12 cellular contexts compared by ENCODE assay signal in the genomic region with DNA sequence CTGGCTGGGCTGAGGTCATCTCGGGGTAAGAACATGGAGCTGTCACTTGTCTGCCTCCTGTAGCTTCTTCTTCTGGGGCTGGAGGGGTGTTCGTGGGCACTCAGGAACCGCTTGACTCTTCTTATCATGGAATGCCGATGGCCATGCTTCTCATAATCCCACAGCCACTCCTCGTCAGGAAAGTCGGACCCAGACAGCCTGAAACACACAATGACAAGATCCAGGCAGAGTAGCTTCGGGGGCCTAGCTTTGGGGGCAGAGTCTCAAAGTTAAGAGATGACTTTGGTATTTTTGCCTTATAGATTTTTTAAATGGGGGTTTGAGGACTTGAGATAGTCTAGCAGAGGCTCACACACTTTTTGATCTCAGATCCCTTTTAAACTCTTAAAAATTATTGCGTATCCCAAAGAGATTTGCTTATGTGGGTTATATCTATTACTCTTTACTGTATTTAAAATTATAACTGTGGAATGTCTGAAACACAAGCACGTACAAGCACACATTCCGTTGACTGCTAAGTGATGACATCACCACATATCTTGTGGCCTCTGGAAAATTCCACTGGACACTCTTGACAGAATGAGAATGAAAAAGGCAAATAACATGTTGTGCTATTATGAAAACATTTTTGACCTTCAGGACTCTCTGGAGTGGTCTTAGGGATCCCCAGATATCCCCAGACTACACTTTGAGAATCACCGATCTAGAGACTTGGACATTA. TPM values are rescaled to one million over a fixed set of nuclear protein-coding genes. Genes with fewer than 3 reads are reported as not detected.
DNase-seq lines count a peak whose midpoint lies in the region; ATAC-seq and TF ChIP-seq lines count a peak whose summit lies in the region.
"Had no signal": no experiment of that assay in that cellular context is flagged by ENCODE, and none has a peak within 500 bp of the region (broad histone marks: within the 10 kb centered on the region; RNA-seq: fewer than 3 reads in every experiment).

No MANE protein-coding gene starts in this region.

- DNase-seq in Caco-2 (peak; percentile 30 to 56), RWPE1 (ENCODE audit: low spot score) (peak; percentile 72), fibroblast of lung (ENCODE audit: low read depth in 2 of 2) (peak; percentile 77 to 95), non-pigmented ciliary epithelial cell (ENCODE audit: low read depth) (peak; percentile 88), cerebellum (ENCODE audit: low spot score) (no peak)
- no peak for DNase-seq in CD4-positive, alpha-beta memory T cell
- DNase-seq: activated CD8-positive, alpha-beta memory T cell treated with anti-CD3 and anti-CD28 coated beads, Interleukin-2, amount 10 ng/mL, durations not matched to agents 7 days and 5 days; colonic mucosa had no signal

- H3K4me2 ChIP-seq in fibroblast of lung (ENCODE audit: extremely low read depth, insufficient read depth, low read length): peak overlapping the region; percentile 69

- H3K27me3 Mint-ChIP-seq in Caco-2 (ENCODE audit: insufficient read depth, unreplicated experiment): no peaks in the 10 kb centered on the region
- peaks cover 6 to 12% of the 10 kb centered on the region in 2 donors for H3K27me3 Mint-ChIP-seq in CD4-positive, alpha-beta memory T cell

- no peaks in the 10 kb centered on the region for H3K79me2 ChIP-seq in fibroblast of lung (ENCODE audit: control insufficient read depth, insufficient read depth, low read length)

- H3K4me3 ChIP-seq in Caco-2 (ENCODE audit: low read depth, low read length) (no peak overlapping the region), fibroblast of lung (replicated peaks in 1 of 4; ENCODE audit: control extremely low read depth in 1 of 4, insufficient read depth in 1 of 4, low read depth in 3 of 4, low read length in 4 of 4) (no peak overlapping the region)
- H3K4me3 ChIP-seq in CD4-positive, alpha-beta memory T cell (ENCODE audit: low read length in 2 of 2): no peak overlapping the region
- H3K4me3 ChIP-seq: colonic mucosa, SK-N-MC had no signal

- H3K4me3 Mint-ChIP-seq in Caco-2 (ENCODE audit: unreplicated experiment): no peak overlapping the region
- no peak overlapping the region for H3K4me3 Mint-ChIP-seq in CD4-positive, alpha-beta memory T cell
- H3K4me3 Mint-ChIP-seq: activated CD8-positive, alpha-beta memory T cell treated with anti-CD3 and anti-CD28 coated beads, Interleukin-2, amount 10 ng/mL, durations not matched to agents 7 days and 5 days had no signal

- H3K36me3 Mint-ChIP-seq in Caco-2 (ENCODE audit: insufficient read depth, unreplicated experiment): no peaks in the 10 kb centered on the region
- no peaks in the 10 kb centered on the region for H3K36me3 Mint-ChIP-seq in CD4-positive, alpha-beta memory T cell
- H3K36me3 Mint-ChIP-seq: activated CD8-positive, alpha-beta memory T cell treated with anti-CD3 and anti-CD28 coated beads, Interleukin-2, amount 10 ng/mL, durations not matched to agents 7 days and 5 days had no signal

- H3K9me3 ChIP-seq in Caco-2 (no peaks in the 10 kb centered on the region), fibroblast of lung (ENCODE audit: control insufficient read depth, insufficient read depth, low read depth, low read length) (no peaks in the 10 kb centered on the region)
- H3K9me3 ChIP-seq in CD4-positive, alpha-beta memory T cell (ENCODE audit: control insufficient read depth in 1 of 2, low read length in 2 of 2): no peaks in the 10 kb centered on the region
- H3K9me3 ChIP-seq: colonic mucosa had no signal

- ATAC-seq in HG02798 (IDR thresholded peaks at IDR 0.05; ENCODE audit: poor library complexity, unreplicated experiment) (no peak), HG02981 (IDR thresholded peaks at IDR 0.05; ENCODE audit: unreplicated experiment) (no peak)
- ATAC-seq: activated CD8-positive, alpha-beta memory T cell treated with anti-CD3 and anti-CD28 coated beads, Interleukin-2, amount 10 ng/mL, durations not matched to agents 7 days and 5 days had no signal

- TF ChIP-seq CTCF in Caco-2 (IDR thresholded peaks at IDR 0.05; ENCODE audit: insufficient read depth in 1 of 2, low read depth in 1 of 2, low read length in 1 of 2, severe bottlenecking in 1 of 2, unreplicated experiment in 1 of 2) (no peak), RWPE1 (conservative IDR thresholded peaks at IDR 0.05; ENCODE audit: low read depth) (no peak), fibroblast of lung (conservative IDR thresholded peaks at IDR 0.05 in 1 of 2, IDR thresholded peaks at IDR 0.05 in 1 of 2; ENCODE audit: low read depth in 1 of 2, low read length in 2 of 2) (no peak)

- no peaks in the 10 kb centered on the region for H3K36me3 ChIP-seq in Caco-2 (ENCODE audit: control insufficient read depth, insufficient read depth, low read length)
- no peaks in the 10 kb centered on the region for H3K36me3 ChIP-seq in fibroblast of lung (ENCODE audit: control insufficient read depth, insufficient read depth, low read length)
- H3K36me3 ChIP-seq in CD4-positive, alpha-beta memory T cell (ENCODE audit: insufficient read depth, low read length): no peaks in the 10 kb centered on the region
- H3K36me3 ChIP-seq: colonic mucosa had no signal

- BruUV-seq in Caco-2 (replicated peaks; lab: Mats Ljungman, UMichigan): TSS peak; percentile 90

- CTCF ChIA-PET in Caco-2 (lab: Charles Lee): no interaction called here
- CTCF ChIA-PET in RWPE1 (lab: Yijun Ruan, JAX): interaction anchor here (0.6 kb wide), 1 partner anchor 158 kb away, joined by 3 read pairs; no protein-coding TSS in a partner anchor
- CTCF ChIA-PET in CD4-positive, alpha-beta memory T cell (lab: Charles Lee; ENCODE audit: partially characterized antibody): interaction anchor here (1.2 kb wide), 1 partner anchor 16 kb away, joined by 5 read pairs; no protein-coding TSS in a partner anchor

- peak overlapping the region; percentile 42 for H2AFZ ChIP-seq in fibroblast of lung (ENCODE audit: low read length)

- POLR2A ChIA-PET in Caco-2 (lab: Charles Lee): no interaction called here
- POLR2A ChIA-PET in RWPE1 (lab: Yijun Ruan, JAX; ENCODE audit: low non-redundant PET): no interaction called here
- POLR2A ChIA-PET in CD4-positive, alpha-beta memory T cell (lab: Charles Lee; ENCODE audit: partially characterized antibody): no interaction called here

- intact Hi-C loops in Caco-2 (cut with micrococcal nuclease; ENCODE audit: unreplicated experiment): no loop called here
- intact Hi-C loops in CD4-positive, alpha-beta memory T cell (cut with micrococcal nuclease): no loop called here

- H4K20me1 ChIP-seq in fibroblast of lung (ENCODE audit: control insufficient read depth, extremely low read depth, insufficient read depth, low read length): no peaks in the 10 kb centered on the region

- peak overlapping the region; percentile 89 for H3K27ac Mint-ChIP-seq in Caco-2 (ENCODE audit: unreplicated experiment)
- H3K27ac Mint-ChIP-seq in CD4-positive, alpha-beta memory T cell: no peak overlapping the region
- H3K27ac Mint-ChIP-seq: activated CD8-positive, alpha-beta memory T cell treated with anti-CD3 and anti-CD28 coated beads, Interleukin-2, amount 10 ng/mL, durations not matched to agents 7 days and 5 days had no signal

- no peaks in the 10 kb centered on the region for H3K9me3 Mint-ChIP-seq in Caco-2 (ENCODE audit: unreplicated experiment)
- no peaks in the 10 kb centered on the region for H3K9me3 Mint-ChIP-seq in CD4-positive, alpha-beta memory T cell

- no peaks in the 10 kb centered on the region for H3K27me3 ChIP-seq in Caco-2 (replicated peaks; ENCODE audit: control insufficient read depth, insufficient read depth, low read length)
- H3K27me3 ChIP-seq in fibroblast of lung (ENCODE audit: control insufficient read depth, insufficient read depth, low read length): no peaks in the 10 kb centered on the region
- no peaks in the 10 kb centered on the region for H3K27me3 ChIP-seq in CD4-positive, alpha-beta memory T cell (ENCODE audit: insufficient read depth, low read length)
- H3K27me3 ChIP-seq: colonic mucosa had no signal

- H3K27ac ChIP-seq in RWPE1: peak overlapping the region; percentile 86
- H3K27ac ChIP-seq in fibroblast of lung (ENCODE audit: insufficient read depth, low read length): peak overlapping the region; percentile 80
- no peak overlapping the region for H3K27ac ChIP-seq in CD4-positive, alpha-beta memory T cell (ENCODE audit: low read depth, low read length)
- H3K27ac ChIP-seq: colonic mucosa, SK-N-MC had no signal

- no peak overlapping the region for H3K9ac ChIP-seq in fibroblast of lung (ENCODE audit: insufficient read depth, low read length)

- H3K4me1 ChIP-seq in Caco-2 (peaks cover 29% of the 10 kb centered on the region), fibroblast of lung (ENCODE audit: control insufficient read depth, extremely low read depth, insufficient read depth, low read length) (peaks cover 8% of the 10 kb centered on the region)
- H3K4me1 ChIP-seq in CD4-positive, alpha-beta memory T cell (ENCODE audit: insufficient read depth, low read length): no peaks in the 10 kb centered on the region
- H3K4me1 ChIP-seq: colonic mucosa had no signal

- H3K4me1 Mint-ChIP-seq in Caco-2 (ENCODE audit: low read depth, unreplicated experiment): peaks cover 26% of the 10 kb centered on the region
- no peaks in the 10 kb centered on the region for H3K4me1 Mint-ChIP-seq in CD4-positive, alpha-beta memory T cell
- H3K4me1 Mint-ChIP-seq: activated CD8-positive, alpha-beta memory T cell treated with anti-CD3 and anti-CD28 coated beads, Interleukin-2, amount 10 ng/mL, durations not matched to agents 7 days and 5 days had no signal

RNA-seq across cellular contexts. Expression of gene BEST3, which starts 43.3 kb away (rescaled TPM):
- total RNA-seq in Caco-2 (2022) (1.3 and 1.5 TPM in 2 replicates), fibroblast of lung (not detected in 2 replicates), cerebellum (0.18 TPM)
- 0.03 TPM in 1 of 2 replicates, not detected in the other for polyA plus RNA-seq in fibroblast of lung
- not detected in 2 replicates for polyA plus RNA-seq in fibroblast of lung (2012)
- polyA minus RNA-seq in fibroblast of lung (ENCODE audit: low replicate concordance): not detected in 2 replicates
- not detected for total RNA-seq in CD4-positive, alpha-beta memory T cell
- not detected for polyA plus RNA-seq in CD4-positive, alpha-beta memory T cell
- total RNA-seq: activated CD8-positive, alpha-beta memory T cell treated with anti-CD3 and anti-CD28 coated beads, Interleukin-2, amount 10 ng/mL, durations not matched to agents 7 days and 5 days; colonic mucosa; posterior vena cava had no signal

RNA-seq across cellular contexts. Expression of gene LRRC10, which starts 45.1 kb away (rescaled TPM):
- total RNA-seq in Caco-2 (2022) (not detected in 2 replicates), fibroblast of lung (not detected in 2 replicates), cerebellum (not detected)
- polyA plus RNA-seq in fibroblast of lung: not detected in 2 replicates
- not detected in 2 replicates for polyA plus RNA-seq in fibroblast of lung (2012)
- not detected in 2 replicates for polyA minus RNA-seq in fibroblast of lung (ENCODE audit: low replicate concordance)
- not detected for total RNA-seq in CD4-positive, alpha-beta memory T cell
- polyA plus RNA-seq in CD4-positive, alpha-beta memory T cell: not detected
- total RNA-seq: activated CD8-positive, alpha-beta memory T cell treated with anti-CD3 and anti-CD28 coated beads, Interleukin-2, amount 10 ng/mL, durations not matched to agents 7 days and 5 days; colonic mucosa; posterior vena cava had no signal

Comparison
In these comparisons a context has a peak if more than half of its experiments do, and no peak if none do; other contexts are left out.
1. DNase-seq: peak in Caco-2 (2 of 2), RWPE1 (single experiment), fibroblast of lung (2 of 2) and non-pigmented ciliary epithelial cell (single experiment); none in CD4-positive, alpha-beta memory T cell (0 of 5) and cerebellum (single experiment).